ENCODE assay signal across 28 cellular contexts in the genomic region with DNA sequence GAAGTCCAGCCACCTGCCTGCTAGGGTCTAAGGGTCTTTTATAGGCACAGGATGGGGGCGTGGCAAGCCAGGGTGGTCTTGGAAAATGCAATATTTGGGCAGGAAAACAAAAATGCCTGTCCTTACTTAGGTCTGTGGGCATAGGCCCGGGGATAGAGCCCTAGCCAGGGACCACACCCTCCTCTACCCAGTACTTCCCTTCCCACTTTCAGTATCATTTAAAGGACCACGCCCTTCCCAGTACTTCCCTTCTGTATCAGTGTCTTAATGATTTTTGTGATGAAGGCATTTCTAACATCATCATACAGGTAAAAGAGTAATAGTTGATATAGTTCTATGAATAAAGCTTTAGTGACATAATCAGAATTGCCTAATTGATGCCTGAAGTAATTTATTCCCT. TPM values are rescaled to one million over a fixed set of nuclear protein-coding genes. Genes with fewer than 3 reads are reported as not detected.
DNase-seq lines count a peak whose midpoint lies in the region; ATAC-seq and TF ChIP-seq lines count a peak whose summit lies in the region.
"Had no signal": no experiment of that assay in that cellular context is flagged by ENCODE, and none has a peak within 500 bp of the region (broad histone marks: within the 10 kb centered on the region; RNA-seq: fewer than 3 reads in every experiment).

No MANE protein-coding gene starts in this region.

- H3K4me2 ChIP-seq in PC-9: no peak overlapping the region
- H3K4me2 ChIP-seq: hepatocyte had no signal

- H3K36me3 ChIP-seq in naive thymus-derived CD4-positive, alpha-beta T cell (ENCODE audit: control insufficient read depth in 2 of 3, insufficient read depth in 3 of 3, low read length in 3 of 3): no peaks in the 10 kb centered on the region
- H3K36me3 ChIP-seq in MG63 (no peaks in the 10 kb centered on the region), tibial artery (no peaks in the 10 kb centered on the region), PC-9 (ENCODE audit: low read depth) (no peaks in the 10 kb centered on the region)
- H3K36me3 ChIP-seq: lower lobe of right lung, uterus had no signal

- no peaks in the 10 kb centered on the region for H3K9me2 ChIP-seq in PC-9 (ENCODE audit: insufficient read depth)

- H3K9me3 Mint-ChIP-seq in naive thymus-derived CD4-positive, alpha-beta T cell: peaks cover 0 to 9% (median 3%) of the 10 kb centered on the region in 11 donors
- H3K9me3 Mint-ChIP-seq: activated CD4-positive, alpha-beta T cell treated with anti-CD3 and anti-CD28 coated beads, Interleukin-2, amount 10 ng/mL, durations not matched to agents 7 days and 5 days; activated naive CD4-positive, alpha-beta T cell treated with anti-CD3 and anti-CD28 coated beads, Interleukin-2, amount 50 U/mL, for 72 hours; stimulated activated effector memory CD8-positive, alpha-beta T cell treated with anti-CD3 and anti-CD28 coated beads, Interleukin-12 subunit alpha, Interleukin-12 subunit beta, amount 100 ng/mL, for 72 hours; T-helper 2 cell treated with Interferon-gamma antibody and Interleukin-4, amounts not matched to agents 5 μg/mL and 100 μg/mL, for 36 hours had no signal

- BruUV-seq in PC-9 (replicated peaks; lab: Mats Ljungman, UMichigan): no TSS peak

- peaks cover 7% of the 10 kb centered on the region for H3K4me1 Mint-ChIP-seq in T-helper 17 cell
- H3K4me1 Mint-ChIP-seq in naive thymus-derived CD4-positive, alpha-beta T cell: peaks cover 0 to 6% (median 0%) of the 10 kb centered on the region in 7 donors
- H3K4me1 Mint-ChIP-seq: nephron; stimulated activated effector memory CD8-positive, alpha-beta T cell treated with anti-CD3 and anti-CD28 coated beads, Interleukin-12 subunit alpha, Interleukin-12 subunit beta, amount 100 ng/mL, for 72 hours had no signal

- H4K20me1 ChIP-seq in PC-9 (ENCODE audit: insufficient read depth): no peaks in the 10 kb centered on the region

- no peak overlapping the region for H3K27ac Mint-ChIP-seq in T-helper 17 cell
- H3K27ac Mint-ChIP-seq in naive thymus-derived CD4-positive, alpha-beta T cell: no peak overlapping the region
- H3K27ac Mint-ChIP-seq: activated CD4-positive, alpha-beta T cell treated with anti-CD3 and anti-CD28 coated beads, Interleukin-2, amount 10 ng/mL, durations not matched to agents 7 days and 5 days; activated naive CD4-positive, alpha-beta T cell treated with anti-CD3 and anti-CD28 coated beads, Interleukin-2, amount 50 U/mL, for 72 hours; nephron; stimulated activated effector memory CD8-positive, alpha-beta T cell treated with anti-CD3 and anti-CD28 coated beads, Interleukin-12 subunit alpha, Interleukin-12 subunit beta, amount 100 ng/mL, for 72 hours; T-helper 2 cell treated with Interferon-gamma antibody and Interleukin-4, amounts not matched to agents 5 μg/mL and 100 μg/mL, for 36 hours had no signal

- peaks cover 2% of the 10 kb centered on the region for H3K36me3 Mint-ChIP-seq in T-helper 17 cell (ENCODE audit: low read depth)
- H3K36me3 Mint-ChIP-seq in naive thymus-derived CD4-positive, alpha-beta T cell: no peaks in the 10 kb centered on the region
- H3K36me3 Mint-ChIP-seq: activated naive CD4-positive, alpha-beta T cell treated with anti-CD3 and anti-CD28 coated beads, Interleukin-2, amount 50 U/mL, for 72 hours; stimulated activated effector memory CD8-positive, alpha-beta T cell treated with anti-CD3 and anti-CD28 coated beads, Interleukin-12 subunit alpha, Interleukin-12 subunit beta, amount 100 ng/mL, for 72 hours had no signal

- TF ChIP-seq CTCF in tibial artery (IDR thresholded peaks at IDR 0.05) (no peak), PC-9 (conservative IDR thresholded peaks at IDR 0.05) (no peak)

- no peaks in the 10 kb centered on the region for H3F3A ChIP-seq in PC-9 (ENCODE audit: insufficient read depth, low read depth)

- peaks cover 9% of the 10 kb centered on the region for H3K27me3 Mint-ChIP-seq in T-helper 17 cell
- peaks cover 8 to 29% (median 17%) of the 10 kb centered on the region in 5 donors for H3K27me3 Mint-ChIP-seq in naive thymus-derived CD4-positive, alpha-beta T cell

- H3K9me3 ChIP-seq in T-helper 17 cell (ENCODE audit: control insufficient read depth, low read length, poor library complexity, severe bottlenecking): no peaks in the 10 kb centered on the region
- H3K9me3 ChIP-seq in naive thymus-derived CD4-positive, alpha-beta T cell (ENCODE audit: control insufficient read depth in 2 of 3, low read length in 3 of 3): no peaks in the 10 kb centered on the region
- no peaks in the 10 kb centered on the region for H3K9me3 ChIP-seq in MG63
- peaks cover 0 to 4% (median 0%) of the 10 kb centered on the region in 3 donors for H3K9me3 ChIP-seq in tibial artery
- H3K9me3 ChIP-seq in PC-9 (ENCODE audit: insufficient read depth, low read depth): no peaks in the 10 kb centered on the region
- H3K9me3 ChIP-seq: lower lobe of right lung, testis, uterus had no signal

- no peaks in the 10 kb centered on the region for H3K4me1 ChIP-seq in naive thymus-derived CD4-positive, alpha-beta T cell (ENCODE audit: control insufficient read depth in 2 of 2, insufficient read depth in 2 of 2, low read length in 2 of 2)
- H3K4me1 ChIP-seq in tibial artery: no peaks in the 10 kb centered on the region
- H3K4me1 ChIP-seq in PC-9 (replicated peaks; ENCODE audit: insufficient read depth): no peaks in the 10 kb centered on the region
- H3K4me1 ChIP-seq: lower lobe of right lung, testis, uterus had no signal

- POLR2A ChIA-PET in naive thymus-derived CD4-positive, alpha-beta T cell (lab: Charles Lee): no interaction called here
- POLR2A ChIA-PET in PC-9 (lab: Charles Lee; ENCODE audit: unreplicated experiment): no interaction called here

- peak; percentile 47 for ATAC-seq in T-helper 17 cell
- ATAC-seq in naive thymus-derived CD4-positive, alpha-beta T cell: peak; percentile 63
- no peak for ATAC-seq in GM18511 (IDR thresholded peaks at IDR 0.05; ENCODE audit: unreplicated experiment)
- ATAC-seq: activated naive CD4-positive, alpha-beta T cell treated with anti-CD3 and anti-CD28 coated beads, Interleukin-2, amount 50 U/mL, for 72 hours; GM12878; lower lobe of right lung; PC-3; SK-N-SH treated with all-trans-retinoic acid at 6 μM for 48 hours; stimulated activated effector memory CD8-positive, alpha-beta T cell treated with anti-CD3 and anti-CD28 coated beads, Interleukin-12 subunit alpha, Interleukin-12 subunit beta, amount 100 ng/mL, for 72 hours had no signal

- H3K79me2 ChIP-seq in PC-9 (ENCODE audit: low read depth): no peaks in the 10 kb centered on the region
- H3K79me2 ChIP-seq: hepatocyte had no signal

- no peak overlapping the region for H3K4me3 Mint-ChIP-seq in T-helper 17 cell
- no peak overlapping the region for H3K4me3 Mint-ChIP-seq in naive thymus-derived CD4-positive, alpha-beta T cell
- H3K4me3 Mint-ChIP-seq: activated CD4-positive, alpha-beta T cell treated with anti-CD3 and anti-CD28 coated beads, Interleukin-2, amount 10 ng/mL, durations not matched to agents 7 days and 5 days; nephron; stimulated activated effector memory CD8-positive, alpha-beta T cell treated with anti-CD3 and anti-CD28 coated beads, Interleukin-12 subunit alpha, Interleukin-12 subunit beta, amount 100 ng/mL, for 72 hours; T-helper 2 cell treated with Interferon-gamma antibody and Interleukin-4, amounts not matched to agents 5 μg/mL and 100 μg/mL, for 36 hours had no signal

- no peak overlapping the region for H2AFZ ChIP-seq in PC-9
- H2AFZ ChIP-seq: hepatocyte had no signal

- DNase-seq in CD1c-positive myeloid dendritic cell (ENCODE audit: extremely low spot score): peak; percentile 45
- DNase-seq in NAMALWA (ENCODE audit: low spot score): peak; percentile 42
- DNase-seq in T-helper 17 cell: no peak
- no peak for DNase-seq in naive thymus-derived CD4-positive, alpha-beta T cell
- no peak for DNase-seq in MG63
- DNase-seq in tibial artery: no peak
- no peak for DNase-seq in PC-9
- DNase-seq: activated CD4-positive, alpha-beta T cell treated with anti-CD3 and anti-CD28 coated beads, Interleukin-2, amount 10 ng/mL, durations not matched to agents 7 days and 5 days; activated effector memory CD4-positive, alpha-beta T cell treated with Interleukin-2 at 50 U/mL for 16 hours; activated T-cell treated with anti-CD3 and anti-CD28 coated beads, Interleukin-2, amount 50 U/mL, for 1 hour; effector CD4-positive, alpha-beta T cell; HCEC 1CT; KG1; lower lobe of right lung; NCI-H748 treated with DMSO at 0.1 percent for 48 hours; PC-3; testis; uterus had no signal

- no peak overlapping the region for H3K27ac ChIP-seq in naive thymus-derived CD4-positive, alpha-beta T cell (ENCODE audit: low read depth, low read length)
- H3K27ac ChIP-seq in tibial artery (no peak overlapping the region), PC-9 (no peak overlapping the region)
- H3K27ac ChIP-seq: hepatocyte, HL-60, lower lobe of right lung, testis, uterus had no signal

- H3K4me3 ChIP-seq in naive thymus-derived CD4-positive, alpha-beta T cell (ENCODE audit: low read length): no peak overlapping the region
- no peak overlapping the region for H3K4me3 ChIP-seq in MG63
- H3K4me3 ChIP-seq in tibial artery: no peak overlapping the region
- no peak overlapping the region for H3K4me3 ChIP-seq in PC-9
- H3K4me3 ChIP-seq: GM12878, hepatocyte, lower lobe of right lung, testis, uterus had no signal

- CTCF ChIA-PET in naive thymus-derived CD4-positive, alpha-beta T cell (lab: Charles Lee): no interaction called here
- CTCF ChIA-PET in PC-9 (lab: Charles Lee): no interaction called here

- intact Hi-C loops in naive thymus-derived CD4-positive, alpha-beta T cell (cut with micrococcal nuclease): no loop called here
- intact Hi-C loops in tibial artery (cut with DNase I; ENCODE audit: low total_unique reads): no loop called here
- intact Hi-C loops in PC-9 (cut with micrococcal nuclease; ENCODE audit: unreplicated experiment): no loop called here

- H3K27me3 ChIP-seq in naive thymus-derived CD4-positive, alpha-beta T cell (ENCODE audit: control insufficient read depth in 2 of 2, insufficient read depth in 2 of 2, low read length in 2 of 2): no peaks in the 10 kb centered on the region
- H3K27me3 ChIP-seq in MG63 (no peaks in the 10 kb centered on the region), tibial artery (no peaks in the 10 kb centered on the region), PC-9 (ENCODE audit: insufficient read depth, low read depth) (no peaks in the 10 kb centered on the region)
- H3K27me3 ChIP-seq: hepatocyte, testis, uterus had no signal

RNA-seq across cellular contexts. Expression of gene BANK1, which starts 11.4 kb away (rescaled TPM):
- total RNA-seq in T-helper 17 cell (10 to 100 TPM in 1 of 2 donors, 1 to 10 TPM in 1; 2.8 to 11.9 TPM), PC-9 (2021) (2.2 and 2.7 TPM in 2 replicates)
- 1 to 10 TPM in 2 of 5 experiments, under 1 TPM in 3; 0.22 to 8.3 (median 0.54) TPM for total RNA-seq in naive thymus-derived CD4-positive, alpha-beta T cell
- under 1 TPM; 0.26 to 0.71 TPM for polyA plus RNA-seq in naive thymus-derived CD4-positive, alpha-beta T cell
- 1.1 TPM in 1 of 2 replicates, not detected in the other for total RNA-seq in MG63 (2014; rRNA removed; shearing (Covaris generic); ENCODE audit: low replicate concordance)
- total RNA-seq: A673; activated naive CD4-positive, alpha-beta T cell treated with anti-CD3 and anti-CD28 coated beads, Interleukin-2, amount 50 U/mL, for 72 hours had no signal

Comparison
In these comparisons a context has a peak if more than half of its experiments do, and no peak if none do; other contexts are left out.
1. DNase-seq: peak in CD1c-positive myeloid dendritic cell (single experiment) and NAMALWA (single experiment); none in T-helper 17 cell (0 of 3), naive thymus-derived CD4-positive, alpha-beta T cell (0 of 9), MG63 (single experiment), tibial artery (0 of 2) and PC-9 (0 of 2).